8 cellular contexts compared by ENCODE assay signal in the genomic region with DNA sequence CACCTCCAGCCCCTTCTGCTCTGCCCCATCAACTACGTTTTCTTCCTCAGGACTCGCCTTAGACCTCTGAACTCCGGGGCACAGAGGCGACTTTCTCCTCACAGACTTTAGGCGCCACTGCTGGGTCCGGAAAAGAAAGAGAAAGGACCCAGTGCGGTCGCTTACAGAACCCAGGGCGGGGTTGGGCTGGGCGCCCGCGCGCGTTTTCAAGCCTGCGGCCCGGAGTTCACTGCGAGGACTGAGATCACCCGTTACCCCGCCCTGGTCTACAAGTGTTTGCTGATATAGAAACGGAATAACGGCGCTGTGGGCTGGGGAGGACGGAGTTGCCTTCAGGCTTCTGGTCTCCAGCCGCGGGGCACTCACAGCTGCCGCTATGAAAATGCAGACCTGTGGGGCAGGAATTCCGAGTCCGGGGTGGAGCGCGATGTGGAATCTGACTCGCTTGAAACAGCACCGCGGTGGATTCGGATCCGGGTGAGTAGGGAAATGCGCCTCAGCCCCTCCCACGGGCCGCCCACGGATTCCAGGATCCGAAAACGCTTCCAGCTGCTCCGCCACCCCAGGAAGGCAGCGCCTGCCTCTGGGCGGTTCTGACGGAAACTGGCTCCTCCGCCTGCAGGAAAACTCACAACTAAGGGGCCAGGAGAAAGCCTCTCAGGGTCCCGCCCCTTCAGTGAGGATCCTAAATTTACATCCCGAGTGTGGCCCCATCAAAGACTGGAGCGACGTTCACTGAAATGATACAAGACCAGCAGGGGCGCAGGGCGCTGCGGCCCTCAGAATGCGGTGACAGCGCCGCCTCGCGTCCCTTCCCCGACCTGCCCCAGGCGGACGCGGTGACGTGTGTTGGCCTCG. TPM values are rescaled to one million over a fixed set of nuclear protein-coding genes. Genes with fewer than 3 reads are reported as not detected.
DNase-seq lines count a peak whose midpoint lies in the region; ATAC-seq and TF ChIP-seq lines count a peak whose summit lies in the region.

No MANE protein-coding gene starts in this region.

- CTCF ChIA-PET in activated CD8-positive, alpha-beta T cell treated with anti-CD3 and anti-CD28 coated beads, Interleukin-2, amount 10 ng/mL, durations not matched to agents 7 days and 5 days (lab: Charles Lee) = interaction anchor here (0.7 to 4.8 kb wide), 21 partner anchors 10 to 102 kb away, joined by 3 to 35 read pairs (median 4); no protein-coding TSS in a partner anchor

- peaks cover 0 to 3% of the 10 kb centered on the region in 2 donors for H3K4me1 ChIP-seq in lung (ENCODE audit: control insufficient read depth in 2 of 2, insufficient read depth in 2 of 2, low read length in 2 of 2)

- WGBS in lung, 2 donors = 0% methylated on average over 64 of the region's 64 CpGs

- peak; percentile 62 for ATAC-seq in GM19025 (IDR thresholded peaks at IDR 0.05; ENCODE audit: low read depth, unreplicated experiment)
- peak; percentile 76 for ATAC-seq in HG03280 (IDR thresholded peaks at IDR 0.05; ENCODE audit: unreplicated experiment)
- peak; percentile 71 for ATAC-seq in activated CD8-positive, alpha-beta T cell treated with anti-CD3 and anti-CD28 coated beads, Interleukin-2, amount 10 ng/mL, durations not matched to agents 7 days and 5 days
- ATAC-seq in lung (ENCODE audit: insufficient read depth, low FRiP score) = peak; percentile 80

- H3K9me3 ChIP-seq in lung (ENCODE audit: control insufficient read depth in 2 of 2, insufficient read depth in 1 of 2, low read length in 1 of 2) = no peaks in the 10 kb centered on the region

- H3K4me1 Mint-ChIP-seq in activated CD8-positive, alpha-beta T cell treated with anti-CD3 and anti-CD28 coated beads, Interleukin-2, amount 10 ng/mL, durations not matched to agents 7 days and 5 days (ENCODE audit: low read depth) = peaks cover 53% of the 10 kb centered on the region

- no peaks in the 10 kb centered on the region for H3K27me3 ChIP-seq in lung (ENCODE audit: control insufficient read depth, insufficient read depth)

- DNase-seq in AML-193 (lab: John Stamatoyannopoulos, UW) (peak; percentile 90 to 91), NCI-H748 (lab: John Stamatoyannopoulos, UW; ENCODE audit: unreplicated experiment) (peak; percentile 84), lung (ENCODE audit: low spot score) (peak; percentile 88)
- peak; percentile 89 for DNase-seq in activated CD8-positive, alpha-beta T cell treated with anti-CD3 and anti-CD28 coated beads, Interleukin-2, amount 10 ng/mL, durations not matched to agents 7 days and 5 days
- DNase-seq in effector CD4-positive, alpha-beta T cell = peak; percentile 79
- DNase-seq in stimulated activated CD4-positive, alpha-beta T cell treated with anti-CD3 and anti-CD28 coated beads, TNF-alpha, amount 100 ng/mL, for 24 hours (ENCODE audit: low read depth in 3 of 3) = peak; percentile 65 to 83 (median 74)

- TF ChIP-seq CTCF in lung (IDR thresholded peaks at IDR 0.05; ENCODE audit: control extremely low read depth, extremely low read depth) = peak; percentile 100

- H3K4me3 Mint-ChIP-seq in activated CD8-positive, alpha-beta T cell treated with anti-CD3 and anti-CD28 coated beads, Interleukin-2, amount 10 ng/mL, durations not matched to agents 7 days and 5 days = peak overlapping the region; percentile 95

- no peaks in the 10 kb centered on the region for H3K36me3 ChIP-seq in lung (ENCODE audit: control insufficient read depth in 2 of 2, insufficient read depth in 2 of 2, low read length in 2 of 2)

- H3K36me3 Mint-ChIP-seq in activated CD8-positive, alpha-beta T cell treated with anti-CD3 and anti-CD28 coated beads, Interleukin-2, amount 10 ng/mL, durations not matched to agents 7 days and 5 days (ENCODE audit: low read depth) = peaks cover 18% of the 10 kb centered on the region

- H3K27me3 Mint-ChIP-seq in activated CD8-positive, alpha-beta T cell treated with anti-CD3 and anti-CD28 coated beads, Interleukin-2, amount 10 ng/mL, durations not matched to agents 7 days and 5 days (ENCODE audit: low read depth) = no peaks in the 10 kb centered on the region

- no peaks in the 10 kb centered on the region for H3K9me3 Mint-ChIP-seq in activated CD8-positive, alpha-beta T cell treated with anti-CD3 and anti-CD28 coated beads, Interleukin-2, amount 10 ng/mL, durations not matched to agents 7 days and 5 days (ENCODE audit: insufficient read depth)

- H3K27ac ChIP-seq in lung (ENCODE audit: low read depth in 1 of 2, low read length in 1 of 2) = peak overlapping the region; percentile 94 to 96

- POLR2A ChIA-PET in activated CD8-positive, alpha-beta T cell treated with anti-CD3 and anti-CD28 coated beads, Interleukin-2, amount 10 ng/mL, durations not matched to agents 7 days and 5 days (lab: Charles Lee) = interaction anchor here (1.1 to 2.3 kb wide), 2 partner anchors 26 to 174 kb away, joined by 3 to 14 read pairs; no protein-coding TSS in a partner anchor

- H3K4me3 ChIP-seq in lung = peak overlapping the region; percentile 58

- peak overlapping the region; percentile 96 for H3K27ac Mint-ChIP-seq in activated CD8-positive, alpha-beta T cell treated with anti-CD3 and anti-CD28 coated beads, Interleukin-2, amount 10 ng/mL, durations not matched to agents 7 days and 5 days

RNA-seq across cellular contexts. Expression of a gene that starts 29.4 kb away (rescaled TPM):
- total RNA-seq in activated CD8-positive, alpha-beta T cell treated with anti-CD3 and anti-CD28 coated beads, Interleukin-2, amount 10 ng/mL, durations not matched to agents 7 days and 5 days = 100 to 1,000 TPM; 170 to 181 TPM
- 100 to 1,000 TPM in 1 of 2 donors, 10 to 100 TPM in 1; 76.2 to 102 TPM for total RNA-seq in lung
- 100 to 1,000 TPM; 205 to 451 TPM for polyA plus RNA-seq in lung

Comparison
In these comparisons a context has a peak if more than half of its experiments do, and no peak if none do; other contexts are left out.
1. Peak in every context shown above with its lines: DNase-seq, ATAC-seq, H3K4me3 ChIP-seq and H3K27ac ChIP-seq.